In the genomic region with DNA sequence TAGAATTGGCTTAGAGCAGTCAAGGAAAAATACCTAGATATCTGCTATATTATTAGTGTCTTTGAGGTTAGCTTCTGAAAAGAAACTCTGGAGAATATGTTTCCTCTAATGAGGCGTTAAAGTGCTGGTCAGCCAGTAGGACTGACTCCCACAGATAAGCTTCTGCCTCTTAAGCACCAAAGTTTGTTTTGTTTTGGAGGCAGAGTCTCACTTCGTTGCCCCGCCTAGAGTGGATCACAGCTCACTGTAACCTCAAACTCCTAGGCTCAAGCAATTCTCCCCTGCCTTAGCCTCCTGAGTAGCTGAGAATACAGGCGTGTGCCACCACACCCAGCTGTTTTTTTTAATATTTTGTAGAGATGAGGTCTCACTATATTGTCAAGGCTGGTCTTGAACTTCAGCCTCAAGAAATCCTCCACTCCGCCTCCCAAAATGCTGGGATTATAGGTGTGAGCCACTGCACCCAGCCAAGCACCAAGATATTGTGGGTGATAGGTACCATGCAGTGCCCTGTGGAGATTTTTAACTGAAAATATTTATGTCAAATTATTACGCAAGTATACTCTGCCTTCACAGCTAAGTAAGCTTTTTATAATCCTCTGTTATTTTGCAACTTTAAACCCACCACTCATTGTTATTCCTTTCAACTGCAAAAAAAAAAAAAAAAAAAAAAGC, we compare ENCODE assay signal across 1 cellular context.
A peak's percentile ranks its signal among the peaks of the same experiment; 100 is the strongest.
TF ChIP-seq lines count a peak whose summit lies in the region.

No MANE protein-coding gene starts in this region.

TF ChIP-seq in K562, 482 proteins besides CTCF, POLR2A, EP300 and RAD21 (continued from another document):
- TF ChIP-seq, protein P1, sequence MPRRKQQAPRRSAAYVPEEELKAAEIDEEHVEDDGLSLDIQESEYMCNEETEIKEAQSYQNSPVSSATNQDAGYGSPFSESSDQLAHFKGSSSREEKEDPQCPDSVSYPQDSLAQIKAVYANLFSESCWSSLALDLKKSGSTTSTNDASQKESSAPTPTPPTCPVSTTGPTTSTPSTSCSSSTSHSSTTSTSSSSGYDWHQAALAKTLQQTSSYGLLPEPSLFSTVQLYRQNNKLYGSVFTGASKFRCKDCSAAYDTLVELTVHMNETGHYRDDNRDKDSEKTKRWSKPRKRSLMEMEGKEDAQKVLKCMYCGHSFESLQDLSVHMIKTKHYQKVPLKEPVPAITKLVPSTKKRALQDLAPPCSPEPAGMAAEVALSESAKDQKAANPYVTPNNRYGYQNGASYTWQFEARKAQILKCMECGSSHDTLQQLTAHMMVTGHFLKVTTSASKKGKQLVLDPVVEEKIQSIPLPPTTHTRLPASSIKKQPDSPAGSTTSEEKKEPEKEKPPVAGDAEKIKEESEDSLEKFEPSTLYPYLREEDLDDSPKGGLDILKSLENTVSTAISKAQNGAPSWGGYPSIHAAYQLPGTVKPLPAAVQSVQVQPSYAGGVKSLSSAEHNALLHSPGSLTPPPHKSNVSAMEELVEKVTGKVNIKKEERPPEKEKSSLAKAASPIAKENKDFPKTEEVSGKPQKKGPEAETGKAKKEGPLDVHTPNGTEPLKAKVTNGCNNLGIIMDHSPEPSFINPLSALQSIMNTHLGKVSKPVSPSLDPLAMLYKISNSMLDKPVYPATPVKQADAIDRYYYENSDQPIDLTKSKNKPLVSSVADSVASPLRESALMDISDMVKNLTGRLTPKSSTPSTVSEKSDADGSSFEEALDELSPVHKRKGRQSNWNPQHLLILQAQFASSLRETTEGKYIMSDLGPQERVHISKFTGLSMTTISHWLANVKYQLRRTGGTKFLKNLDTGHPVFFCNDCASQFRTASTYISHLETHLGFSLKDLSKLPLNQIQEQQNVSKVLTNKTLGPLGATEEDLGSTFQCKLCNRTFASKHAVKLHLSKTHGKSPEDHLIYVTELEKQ (CRISPR knock-in tag; IDR thresholded peaks at IDR 0.05) = no peak
- 0 out of 2 replicates have a peak, but pooled peaks have one; percentile 16 for TF ChIP-seq TCF3 (CRISPR knock-in tag; IDR thresholded peaks at IDR 0.05)
- no peak for TF ChIP-seq CXXC5 (CRISPR knock-in tag; IDR thresholded peaks at IDR 0.05)
